ENCODE assay signal across 22 cellular contexts in genomic region chr2:74739129-74739528, GRCh38.
DNase-seq lines count a peak whose midpoint lies in the region; ATAC-seq and TF ChIP-seq lines count a peak whose summit lies in the region.
"Had no signal": no experiment of that assay in that cellular context is flagged by ENCODE, and none has a peak within 500 bp of the region (broad histone marks: within the 10 kb centered on the region; RNA-seq: fewer than 3 reads in every experiment).

No MANE protein-coding gene starts in this region.

- ATAC-seq in PC-3 (peak; percentile 9; the same call in 1 of the 2 replicates), HG03342 (IDR thresholded peaks at IDR 0.05; ENCODE audit: unreplicated experiment) (no peak)
- ATAC-seq: GM23338 had no signal

- H2BK120ac ChIP-seq in trophoblast cell (ENCODE audit: insufficient read depth, low read length, poor library complexity) = no peak overlapping the region

- H3K4me1 Mint-ChIP-seq in chondrocyte (ENCODE audit: low read depth) = peaks cover 49% of the 10 kb centered on the region

- H3K27me3 ChIP-seq in PC-3 (ENCODE audit: low read length) = no peaks in the 10 kb centered on the region
- H3K27me3 ChIP-seq in trophoblast cell (ENCODE audit: insufficient read depth, low read length) = no peaks in the 10 kb centered on the region
- H3K27me3 ChIP-seq in stomach = no peaks in the 10 kb centered on the region

- no peak overlapping the region for H3K9ac ChIP-seq in PC-3 (ENCODE audit: low read length)
- H3K9ac ChIP-seq in trophoblast cell (ENCODE audit: low read length) = no peak overlapping the region
- H3K9ac ChIP-seq: KMS-11 had no signal

- TF ChIP-seq POLR2A in stomach (IDR thresholded peaks at IDR 0.05) = no peak

- H3K9me3 ChIP-seq in PC-3 (ENCODE audit: low read length) (peaks cover 5% of the 10 kb centered on the region; the same call in 1 of the 2 replicates), trophoblast cell (ENCODE audit: insufficient read depth, low read depth, low read length) (peaks cover 1% of the 10 kb centered on the region), stomach (peaks cover 0 to 11% (median 0%) of the 10 kb centered on the region in 4 donors)
- H3K9me3 ChIP-seq: HAP-1 had no signal

- no peak overlapping the region for H3K14ac ChIP-seq in trophoblast cell (ENCODE audit: low read length)

- TF ChIP-seq CTCF in PC-3 (conservative IDR thresholded peaks at IDR 0.05; ENCODE audit: low read depth, low read length) (no peak), chondrocyte (IDR thresholded peaks at IDR 0.05) (no peak), stomach (IDR thresholded peaks at IDR 0.05) (no peak)

- no peak overlapping the region for H3K18ac ChIP-seq in trophoblast cell (ENCODE audit: low read length)

- no peak overlapping the region for H4K12ac ChIP-seq in trophoblast cell (ENCODE audit: low read depth, low read length)

- H3K4me1 ChIP-seq in PC-3 (ENCODE audit: insufficient read depth, low read length) (peaks cover 58% of the 10 kb centered on the region), trophoblast cell (ENCODE audit: control insufficient read depth in 1 of 2, insufficient read depth in 2 of 2, low read length in 2 of 2) (peaks cover 18 to 20% of the 10 kb centered on the region in 2 experiments), stomach (peaks cover 0 to 19% (median 13%) of the 10 kb centered on the region in 4 donors)
- H3K4me1 ChIP-seq: HAP-1 had no signal

- peaks cover 10% of the 10 kb centered on the region for H3K36me3 Mint-ChIP-seq in chondrocyte (ENCODE audit: low read depth)

- TF ChIP-seq EP300 in stomach (IDR thresholded peaks at IDR 0.05) = no peak

- H3K4me2 ChIP-seq in PC-3 (ENCODE audit: low read length) (peak overlapping the region; percentile 57), trophoblast cell (ENCODE audit: low read length) (no peak overlapping the region)
- H3K4me2 ChIP-seq: GM23338, KMS-11 had no signal

- no peak overlapping the region for H4K91ac ChIP-seq in trophoblast cell (ENCODE audit: low read depth, low read length)

- peaks cover 17% of the 10 kb centered on the region for H3F3A ChIP-seq in PC-3 (ENCODE audit: low read length, unreplicated experiment)

- H3K27ac ChIP-seq in PC-3 (ENCODE audit: low read length) (peak overlapping the region; percentile 89), trophoblast cell (ENCODE audit: low read depth, low read length) (no peak overlapping the region), stomach (no peak overlapping the region)
- H3K27ac ChIP-seq: KMS-11 had no signal

- H3K79me2 ChIP-seq in PC-3 (ENCODE audit: low read length) = no peaks in the 10 kb centered on the region
- H3K79me2 ChIP-seq in trophoblast cell (ENCODE audit: control insufficient read depth, insufficient read depth, low read length, poor library complexity) = no peaks in the 10 kb centered on the region

- no peak overlapping the region for H4K8ac ChIP-seq in trophoblast cell (ENCODE audit: low read depth, low read length)

- H3K27ac Mint-ChIP-seq in chondrocyte (ENCODE audit: unreplicated experiment) = peak overlapping the region; percentile 65
- H3K27ac Mint-ChIP-seq: CD4-positive, CD25-positive, alpha-beta regulatory T cell; GM23338 had no signal

- no peaks in the 10 kb centered on the region for H3K27me3 Mint-ChIP-seq in chondrocyte (ENCODE audit: low read depth)

- POLR2A ChIA-PET in PC-3 (lab: Charles Lee; ENCODE audit: unreplicated experiment) = no interaction called here

- CTCF ChIA-PET in PC-3 (lab: Charles Lee) = no interaction called here

- H3K79me1 ChIP-seq in trophoblast cell (ENCODE audit: low read length) = peaks cover 7% of the 10 kb centered on the region

- no peak overlapping the region for H2AFZ ChIP-seq in PC-3 (ENCODE audit: low read length)
- no peak overlapping the region for H2AFZ ChIP-seq in trophoblast cell (ENCODE audit: insufficient read depth, low read length, poor library complexity)
- H2AFZ ChIP-seq: GM23338 had no signal

- BruUV-seq in PC-3 (replicated peaks; lab: Mats Ljungman, UMichigan) = no TSS peak

- H3K9me3 Mint-ChIP-seq in chondrocyte (ENCODE audit: low read depth) = peaks cover 13% of the 10 kb centered on the region

- H2BK5ac ChIP-seq in trophoblast cell (ENCODE audit: low read depth, low read length, poor library complexity) = no peak overlapping the region

- H3K4me3 ChIP-seq in PC-3 (ENCODE audit: low read length) = no peak overlapping the region
- H3K4me3 ChIP-seq in trophoblast cell (ENCODE audit: low read depth, low read length) = no peak overlapping the region
- H3K4me3 ChIP-seq in stomach = no peak overlapping the region
- H3K4me3 ChIP-seq: GM23338, HAP-1 had no signal

- no peak overlapping the region for H3K23ac ChIP-seq in trophoblast cell (ENCODE audit: low read length)

- no peak overlapping the region for H2AK5ac ChIP-seq in trophoblast cell (ENCODE audit: low read length)

- H3K4ac ChIP-seq in trophoblast cell (ENCODE audit: low read depth, low read length) = no peak overlapping the region

- H3K4me3 Mint-ChIP-seq in chondrocyte (ENCODE audit: unreplicated experiment) = no peak overlapping the region
- H3K4me3 Mint-ChIP-seq: CD4-positive, CD25-positive, alpha-beta regulatory T cell; GM23338 had no signal

- peak; percentile 16 for DNase-seq in ELR (ENCODE audit: low read depth)
- DNase-seq in PC-3 = peak; percentile 68
- no peak for DNase-seq in chondrocyte (ENCODE audit: low spot score)
- peak; percentile 39 to 78 for DNase-seq in trophoblast cell
- DNase-seq in activated CD4-positive, alpha-beta T cell treated with anti-CD3 and anti-CD28 coated beads, Interleukin-2, amount 50 U/mL, for 4 hours = no peak
- DNase-seq in stomach = no peak
- DNase-seq: Caco-2; CD4-positive, CD25-positive, alpha-beta regulatory T cell; DMS 273 treated with DMSO at 0.1 percent for 48 hours; DMS79 treated with DMSO at 0.1 percent for 48 hours; NCI-H1105; NCI-H146; NCI-H2029; NCI-H2227 treated with DMSO at 0.1 percent for 48 hours; NCI-H524; NCI-H774; NK-92 treated with Interleukin-12 subunit alpha and Interleukin-12 subunit beta, amount 100 ng/mL, for 24 hours; Right ventricle myocardium superior had no signal

- H4K20me1 ChIP-seq in PC-3 (ENCODE audit: low read length) = no peaks in the 10 kb centered on the region

- no peak overlapping the region for H2BK12ac ChIP-seq in trophoblast cell (ENCODE audit: low read length)

- intact Hi-C loops in PC-3 (cut with micrococcal nuclease) = loop anchor here (2.0 kb wide), 1 partner anchor 20 kb away; no protein-coding TSS in a partner anchor
- intact Hi-C loops in stomach (cut with DNase I; ENCODE audit: low total_unique reads) = no loop called here

- H3K9me2 ChIP-seq in PC-3 (replicated peaks; ENCODE audit: low read length) = no peaks in the 10 kb centered on the region

- peaks cover 5% of the 10 kb centered on the region; the same call in 1 of the 2 replicates for H3K36me3 ChIP-seq in PC-3 (ENCODE audit: low read depth, low read length)
- no peaks in the 10 kb centered on the region for H3K36me3 ChIP-seq in trophoblast cell (ENCODE audit: control insufficient read depth in 1 of 2, insufficient read depth in 2 of 2, low read length in 2 of 2)
- no peaks in the 10 kb centered on the region for H3K36me3 ChIP-seq in stomach
- H3K36me3 ChIP-seq: HAP-1 had no signal

Comparison
In these comparisons a context has a peak if more than half of its experiments do, and no peak if none do; other contexts are left out.
1. DNase-seq: peak in ELR (single experiment), PC-3 (single experiment) and trophoblast cell (2 of 2); none in chondrocyte (single experiment), activated CD4-positive, alpha-beta T cell treated with anti-CD3 and anti-CD28 coated beads, Interleukin-2, amount 50 U/mL, for 4 hours (0 of 2) and stomach (single experiment).